8 cellular contexts compared by ENCODE assay signal in genomic region chr3:169813757-169814517, GRCh38. TPM values are rescaled to one million over a fixed set of nuclear protein-coding genes. Genes with fewer than 3 reads are reported as not detected.
DNase-seq lines count a peak whose midpoint lies in the region; ATAC-seq and TF ChIP-seq lines count a peak whose summit lies in the region.

No MANE protein-coding gene starts in this region.

- DNase-seq in CD4-positive, alpha-beta T cell = peak; percentile 49 to 69 (median 57)
- peak; percentile 55 to 92 (median 84) for DNase-seq in Peyer's patch
- peak; percentile 23 for DNase-seq in activated gamma-delta T cell (lab: John Stamatoyannopoulos, UW)
- DNase-seq in iPS-NIHi11 (ENCODE audit: low spot score) = peak; percentile 27
- peak; percentile 60 to 65 for DNase-seq in stimulated activated CD4-positive, alpha-beta T cell treated with anti-CD3 and anti-CD28 coated beads, Interleukin-4, amount 100 ng/mL, for 48 hours (ENCODE audit: low read depth in 2 of 2)
- no peak for DNase-seq in NCI-H1048 (lab: John Stamatoyannopoulos, UW)

- POLR2A ChIA-PET in CD4-positive, alpha-beta T cell (lab: Charles Lee) = interaction anchor here (2.1 kb wide), 1 partner anchor 41 kb away, joined by 7 read pairs; the partner anchor contains the start of gene MYNN

- H3K36me3 Mint-ChIP-seq in CD4-positive, alpha-beta T cell (ENCODE audit: low read depth) = peaks cover 7% of the 10 kb centered on the region

- intact Hi-C loops in CD4-positive, alpha-beta T cell (cut with DNase I, micrococcal nuclease) = loop anchor here in 1 of 2 experiments (5.0 kb wide), 2 partner anchors 42 to 153 kb away; partner anchors contain the start of genes MYNN and SEC62

- H3K4me3 Mint-ChIP-seq in CD4-positive, alpha-beta T cell = peak overlapping the region; percentile 94

- peaks cover 0 to 9% (median 0%) of the 10 kb centered on the region in 4 donors for H3K4me1 ChIP-seq in Peyer's patch

- H3K36me3 ChIP-seq in Peyer's patch = no peaks in the 10 kb centered on the region

- peaks cover 13% of the 10 kb centered on the region for H3K9me3 ChIP-seq in CD4-positive, alpha-beta T cell (ENCODE audit: control insufficient read depth, low read length)
- H3K9me3 ChIP-seq in Peyer's patch = peaks cover 0 to 5% (median 0%) of the 10 kb centered on the region in 4 donors

- peaks cover 5% of the 10 kb centered on the region for H3K9me3 Mint-ChIP-seq in CD4-positive, alpha-beta T cell

- peak; percentile 91 for ATAC-seq in CD4-positive, alpha-beta T cell (ENCODE audit: poor library complexity)
- peak; percentile 81 for ATAC-seq in GM19372 (IDR thresholded peaks at IDR 0.05; ENCODE audit: low read depth, unreplicated experiment)
- ATAC-seq in HG03520 (IDR thresholded peaks at IDR 0.05; ENCODE audit: unreplicated experiment) = peak; percentile 95

- H3K27me3 Mint-ChIP-seq in CD4-positive, alpha-beta T cell = peaks cover 6% of the 10 kb centered on the region

- TF ChIP-seq POLR2A in Peyer's patch (IDR thresholded peaks at IDR 0.05) = no peak

- peaks cover 4% of the 10 kb centered on the region for H3K27me3 ChIP-seq in CD4-positive, alpha-beta T cell (ENCODE audit: control insufficient read depth, insufficient read depth, low read length)
- H3K27me3 ChIP-seq in Peyer's patch = no peaks in the 10 kb centered on the region

- peak; percentile 66 for TF ChIP-seq CTCF in CD4-positive, alpha-beta T cell (IDR thresholded peaks at IDR 0.05)
- TF ChIP-seq CTCF in Peyer's patch (IDR thresholded peaks at IDR 0.05) = peak; percentile 23 to 66 (median 47)

- H3K27ac Mint-ChIP-seq in CD4-positive, alpha-beta T cell = peak overlapping the region; percentile 43

- no peak overlapping the region for H3K27ac ChIP-seq in CD4-positive, alpha-beta T cell (ENCODE audit: low read depth, low read length)
- H3K27ac ChIP-seq in Peyer's patch = peak overlapping the region in 2 of 4 donors; percentile 56 to 74

- H3K4me3 ChIP-seq in Peyer's patch = peak overlapping the region; percentile 36 to 67 (median 54)

- CTCF ChIA-PET in CD4-positive, alpha-beta T cell (lab: Charles Lee) = interaction anchor here (1.0 kb wide), 1 partner anchor 154 kb away, joined by 3 read pairs; no protein-coding TSS in a partner anchor

- peaks cover 26% of the 10 kb centered on the region for H3K4me1 Mint-ChIP-seq in CD4-positive, alpha-beta T cell (ENCODE audit: low read depth)

RNA-seq across cellular contexts. Expression of gene LRRC34, which starts 1.2 kb away (rescaled TPM):
- under 1 TPM; 0.22 to 0.52 TPM for total RNA-seq in CD4-positive, alpha-beta T cell
- under 1 TPM in 2 of 4 donors, not detected in 2; 0.28 to 0.35 TPM for total RNA-seq in Peyer's patch

RNA-seq across cellular contexts. Expression of gene LRRIQ4, which starts 1.3 kb away (rescaled TPM):
- total RNA-seq in CD4-positive, alpha-beta T cell = not detected
- total RNA-seq in Peyer's patch = not detected

RNA-seq across cellular contexts. Expression of gene MYNN, which starts 40.7 kb away (rescaled TPM):
- total RNA-seq in CD4-positive, alpha-beta T cell = 10 to 100 TPM; 18.7 to 20.6 TPM
- 10 to 100 TPM; 11.2 to 19.4 (median 15.9) TPM for total RNA-seq in Peyer's patch

RNA-seq across cellular contexts. Expression of gene ACTRT3, which starts 44.6 kb away (rescaled TPM):
- not detected for total RNA-seq in CD4-positive, alpha-beta T cell
- total RNA-seq in Peyer's patch = 1 to 10 TPM in 3 of 4 donors, not detected in 1; 1.4 to 1.7 (median 1.7) TPM

RNA-seq across cellular contexts. Expression of gene TERC, which starts 49.1 kb away (rescaled TPM):
- total RNA-seq in CD4-positive, alpha-beta T cell = 10 to 100 TPM in 1 of 2 experiments, 1 to 10 TPM in 1; 9.0 to 10.4 TPM
- 10 to 100 TPM; 52.0 to 78.9 (median 68.4) TPM for total RNA-seq in Peyer's patch
